Comparison of ENCODE assay signal across 22 cellular contexts in the genomic region with DNA sequence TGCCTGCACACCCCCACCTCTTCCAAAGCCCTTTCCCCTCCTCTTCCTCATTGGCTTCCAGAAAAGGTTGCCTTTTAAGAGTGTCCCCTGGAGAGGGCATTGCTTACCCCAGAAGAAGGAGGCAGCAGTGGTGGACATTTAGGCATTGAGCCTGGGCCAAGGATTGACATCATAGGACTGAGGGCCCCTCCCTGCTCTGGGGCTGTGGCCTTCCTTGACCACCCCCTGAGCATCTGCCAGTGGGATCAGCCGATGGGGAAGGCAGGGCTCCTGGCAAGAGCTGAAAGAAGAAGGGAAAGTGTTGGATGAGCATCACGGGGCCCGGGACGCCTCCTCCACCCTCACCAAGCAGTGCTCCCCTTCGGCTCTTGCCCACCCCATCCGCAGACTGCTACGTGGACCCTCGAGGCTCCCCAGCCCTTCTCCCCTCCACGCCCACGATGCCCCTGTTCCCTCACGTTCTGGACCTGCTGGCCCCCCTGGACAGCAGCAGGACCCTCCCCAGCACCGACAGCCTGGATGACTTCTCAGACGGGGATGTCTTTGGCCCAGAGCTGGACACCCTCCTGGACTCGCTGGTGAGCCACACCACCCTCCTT. TPM values are rescaled to one million over a fixed set of nuclear protein-coding genes. Genes with fewer than 3 reads are reported as not detected.
DNase-seq lines count a peak whose midpoint lies in the region; ATAC-seq, FAIRE-seq and TF ChIP-seq lines count a peak whose summit lies in the region.
"Had no signal": no experiment of that assay in that cellular context is flagged by ENCODE, and none has a peak within 500 bp of the region (broad histone marks: within the 10 kb centered on the region; RNA-seq: fewer than 3 reads in every experiment).

No MANE protein-coding gene starts in this region.

- peaks cover 0 to 8% (median 0%) of the 10 kb centered on the region in 4 experiments; a peak in 2 of 7 replicates for H3K4me1 ChIP-seq in H1 (replicated peaks in 1 of 4; ENCODE audit: control insufficient read depth in 3 of 4, insufficient read depth in 4 of 4, low read length in 3 of 4)
- peaks cover 19% of the 10 kb centered on the region for H3K4me1 ChIP-seq in mesenchymal stem cell (ENCODE audit: control insufficient read depth, insufficient read depth, low read depth, low read length)
- H3K4me1 ChIP-seq in neural progenitor cell: no peaks in the 10 kb centered on the region
- H3K4me1 ChIP-seq: A549 had no signal

- ATAC-seq in activated naive CD8-positive, alpha-beta T cell treated with anti-CD3 and anti-CD28 coated beads, Interleukin-2, amount 10 ng/mL, durations not matched to agents 7 days and 5 days (ENCODE audit: low read depth): no peak
- ATAC-seq in activated naive CD8-positive, alpha-beta T cell treated with anti-CD3 and anti-CD28 coated beads, Interleukin-2, amount 50 U/mL, for 24 hours: no peak
- ATAC-seq in HG02571 (IDR thresholded peaks at IDR 0.05; ENCODE audit: unreplicated experiment) (no peak), SK-N-SH treated with all-trans-retinoic acid at 6 μM for 48 hours (no peak), HG03521 (IDR thresholded peaks at IDR 0.05; ENCODE audit: unreplicated experiment) (no peak)
- ATAC-seq: A549 had no signal

- TF ChIP-seq POLR2A in H1 (IDR thresholded peaks at IDR 0.05; ENCODE audit: control extremely low read depth in 1 of 2, low read depth in 2 of 2, low read length in 2 of 2): no peak

- H3K23ac ChIP-seq in H1 (ENCODE audit: insufficient read length): no peak overlapping the region
- no peak overlapping the region for H3K23ac ChIP-seq in mesenchymal stem cell (ENCODE audit: low read length in 2 of 2)

- H2BK120ac ChIP-seq in H1 (replicated peaks; ENCODE audit: low read depth, low read length) (no peak overlapping the region), mesenchymal stem cell (ENCODE audit: low read depth, low read length) (no peak overlapping the region)

- H3K27me3 ChIP-seq in H1 (replicated peaks in 1 of 4; ENCODE audit: control insufficient read depth in 3 of 4, extremely low read depth in 1 of 4, insufficient read depth in 3 of 4, low read length in 3 of 4) (no peaks in the 10 kb centered on the region), mesenchymal stem cell (ENCODE audit: control insufficient read depth in 1 of 2, insufficient read depth in 1 of 2, low read length in 2 of 2) (no peaks in the 10 kb centered on the region), neural progenitor cell (no peaks in the 10 kb centered on the region)
- H3K27me3 ChIP-seq: BE2C had no signal

- no peak for TF ChIP-seq CTCF in H1 (IDR thresholded peaks at IDR 0.05; ENCODE audit: control extremely low read depth in 1 of 3, insufficient read depth in 1 of 3, low read depth in 1 of 3, low read length in 3 of 3)
- no peak for TF ChIP-seq CTCF in neural progenitor cell (IDR thresholded peaks at IDR 0.05)

- WGBS in H1 (ENCODE audit: extremely low coverage in 1 of 2, insufficient coverage in 1 of 2, insufficient read length in 1 of 2, insufficient replicate concordance in 2 of 2, low coverage in 1 of 2, low lambda C conversion rate in 2 of 2, missing lambda C conversion rate in 1 of 2), 2 experiments: 94% methylated on average over 13 of the region's 14 CpGs; no CpG with 5 or more reads in 1 of the 2 experiments
- 95% methylated on average over 13 of the region's 14 CpGs for WGBS in mesenchymal stem cell

- H2AFZ ChIP-seq in H1 (ENCODE audit: low read length) (no peak overlapping the region), mesenchymal stem cell (ENCODE audit: low read depth, low read length) (no peak overlapping the region), neural progenitor cell (replicated peaks) (no peak overlapping the region)

- H3K9me3 ChIP-seq in H1 (ENCODE audit: insufficient read depth in 2 of 2, low read depth in 1 of 2, low read length in 1 of 2): no peaks in the 10 kb centered on the region
- H3K9me3 ChIP-seq in mesenchymal stem cell (ENCODE audit: control insufficient read depth, low read length): no peaks in the 10 kb centered on the region
- no peaks in the 10 kb centered on the region for H3K9me3 ChIP-seq in neural progenitor cell (ENCODE audit: low read depth)
- H3K9me3 ChIP-seq: A549, BE2C had no signal

- H3K79me2 ChIP-seq in H1 (ENCODE audit: control insufficient read depth in 1 of 2, insufficient read depth in 2 of 2, low read length in 2 of 2) (no peaks in the 10 kb centered on the region), neural progenitor cell (ENCODE audit: low read depth) (no peaks in the 10 kb centered on the region)

- H3K27ac ChIP-seq in H1 (ENCODE audit: low read depth, low read length) (no peak overlapping the region), mesenchymal stem cell (ENCODE audit: low read length, poor library complexity, severe bottlenecking) (no peak overlapping the region), neural progenitor cell (no peak overlapping the region)
- H3K27ac ChIP-seq: A549, SK-N-MC had no signal

- peaks cover 4% of the 10 kb centered on the region for H3K36me3 Mint-ChIP-seq in activated naive CD8-positive, alpha-beta T cell treated with anti-CD3 and anti-CD28 coated beads, Interleukin-2, amount 10 ng/mL, durations not matched to agents 7 days and 5 days
- peaks cover 14% of the 10 kb centered on the region for H3K36me3 Mint-ChIP-seq in activated naive CD8-positive, alpha-beta T cell treated with anti-CD3 and anti-CD28 coated beads, Interleukin-2, amount 50 U/mL, for 24 hours (ENCODE audit: low read depth)
- H3K36me3 Mint-ChIP-seq in neural progenitor cell: peaks cover 12% of the 10 kb centered on the region

- POLR2A ChIA-PET in activated naive CD8-positive, alpha-beta T cell treated with anti-CD3 and anti-CD28 coated beads, Interleukin-2, amount 10 ng/mL, durations not matched to agents 7 days and 5 days (lab: Charles Lee): interaction anchor here (0.6 kb wide), 1 partner anchor 10 kb away, joined by 3 read pairs; no protein-coding TSS in a partner anchor
- POLR2A ChIA-PET in H1 (lab: Charles Lee; ENCODE audit: partially characterized antibody): interaction anchor here (0.7 to 1.3 kb wide), 3 partner anchors 22 to 57 kb away, joined by 3 read pairs; no protein-coding TSS in a partner anchor

- no peak overlapping the region for H3K4me3 ChIP-seq in H1 (ENCODE audit: extremely low read depth in 1 of 4, insufficient read depth in 2 of 4, low read depth in 3 of 4, low read length in 4 of 4)
- H3K4me3 ChIP-seq in mesenchymal stem cell (ENCODE audit: insufficient read depth in 1 of 2, low read depth in 1 of 2, low read length in 2 of 2): no peak overlapping the region
- H3K4me3 ChIP-seq in neural progenitor cell: no peak overlapping the region
- H3K4me3 ChIP-seq: A549, SK-N-MC had no signal

- no peak overlapping the region for H3K18ac ChIP-seq in H1 (ENCODE audit: extremely low read depth, low read length)
- no peak overlapping the region for H3K18ac ChIP-seq in mesenchymal stem cell (ENCODE audit: low read depth in 1 of 2, low read length in 2 of 2)

- H3K79me1 ChIP-seq in H1 (ENCODE audit: low read depth, low read length) (no peaks in the 10 kb centered on the region), mesenchymal stem cell (replicated peaks; ENCODE audit: low read length, poor library complexity, severe bottlenecking) (peaks cover 11% of the 10 kb centered on the region)

- no peak for TF ChIP-seq RAD21 in H1 (IDR thresholded peaks at IDR 0.05 in 1 of 2, conservative IDR thresholded peaks at IDR 0.05 in 1 of 2; ENCODE audit: low read depth in 2 of 2, low read length in 2 of 2)

- H2BK15ac ChIP-seq in H1 (ENCODE audit: low read length) (no peak overlapping the region), mesenchymal stem cell (ENCODE audit: low read depth, poor library complexity, severe bottlenecking) (no peak overlapping the region)

- H3K14ac ChIP-seq in H1 (ENCODE audit: insufficient read length): no peak overlapping the region
- H3K14ac ChIP-seq in mesenchymal stem cell (ENCODE audit: low read length in 2 of 2): no peak overlapping the region

- H2AK5ac ChIP-seq in H1 (ENCODE audit: low read depth, low read length): no peak overlapping the region
- no peak overlapping the region for H2AK5ac ChIP-seq in mesenchymal stem cell (ENCODE audit: low read length, severe bottlenecking)

- H2BK12ac ChIP-seq in H1 (ENCODE audit: low read depth, low read length): no peak overlapping the region
- H2BK12ac ChIP-seq in mesenchymal stem cell (ENCODE audit: low read length in 2 of 2): no peak overlapping the region

- no peak for TF ChIP-seq EP300 in H1 (IDR thresholded peaks at IDR 0.05; ENCODE audit: borderline replicate concordance in 1 of 2, low read depth in 2 of 2, low read length in 2 of 2)

- DNase-seq in activated naive CD8-positive, alpha-beta T cell treated with anti-CD3 and anti-CD28 coated beads, Interleukin-2, amount 10 ng/mL, durations not matched to agents 7 days and 5 days: no peak
- DNase-seq in activated naive CD8-positive, alpha-beta T cell treated with anti-CD3 and anti-CD28 coated beads, Interleukin-2, amount 50 U/mL, for 24 hours: no peak
- DNase-seq in H1 (ENCODE audit: low read depth in 1 of 2, low spot score in 2 of 2) (no peak), mesenchymal stem cell (no peak), neural progenitor cell (ENCODE audit: low spot score) (no peak)
- DNase-seq: BE2C; CD4-positive, CD25-positive, alpha-beta regulatory T cell; COR-L47; Kasumi-1; NCI-H1694 treated with DMSO at 0.1 percent for 48 hours; NCI-H2081 treated with DMSO at 0.1 percent for 48 hours; NCI-H2171 treated with DMSO at 0.1 percent for 48 hours; NCI-H526 treated with DMSO at 0.1 percent for 48 hours; OCI-M1; SHP77 had no signal

- peaks cover 0 to 2% of the 10 kb centered on the region in 2 experiments for H4K20me1 ChIP-seq in H1 (replicated peaks in 1 of 2; ENCODE audit: control insufficient read depth in 1 of 2, insufficient read depth in 2 of 2, low read length in 2 of 2)
- no peaks in the 10 kb centered on the region for H4K20me1 ChIP-seq in neural progenitor cell (ENCODE audit: low read depth)

- H3K4me3 Mint-ChIP-seq in activated naive CD8-positive, alpha-beta T cell treated with anti-CD3 and anti-CD28 coated beads, Interleukin-2, amount 10 ng/mL, durations not matched to agents 7 days and 5 days: no peak overlapping the region
- H3K4me3 Mint-ChIP-seq in activated naive CD8-positive, alpha-beta T cell treated with anti-CD3 and anti-CD28 coated beads, Interleukin-2, amount 50 U/mL, for 24 hours: no peak overlapping the region
- H3K4me3 Mint-ChIP-seq in neural progenitor cell: no peak overlapping the region
- H3K4me3 Mint-ChIP-seq: CD4-positive, CD25-positive, alpha-beta regulatory T cell had no signal

- H3K27me3 Mint-ChIP-seq in activated naive CD8-positive, alpha-beta T cell treated with anti-CD3 and anti-CD28 coated beads, Interleukin-2, amount 10 ng/mL, durations not matched to agents 7 days and 5 days: no peaks in the 10 kb centered on the region
- no peaks in the 10 kb centered on the region for H3K27me3 Mint-ChIP-seq in activated naive CD8-positive, alpha-beta T cell treated with anti-CD3 and anti-CD28 coated beads, Interleukin-2, amount 50 U/mL, for 24 hours
- peaks cover 2% of the 10 kb centered on the region for H3K27me3 Mint-ChIP-seq in neural progenitor cell (ENCODE audit: insufficient read depth, low read depth)
- H3K27me3 Mint-ChIP-seq: CD4-positive, CD25-positive, alpha-beta regulatory T cell had no signal

- H4K91ac ChIP-seq in H1 (replicated peaks; ENCODE audit: insufficient read length, low read length) (no peak overlapping the region), mesenchymal stem cell (ENCODE audit: low read length) (no peak overlapping the region)

- H3K56ac ChIP-seq in H1 (replicated peaks; ENCODE audit: insufficient read length, low read depth, low read length): no peak overlapping the region

- no peak overlapping the region for H2BK5ac ChIP-seq in H1 (ENCODE audit: low read depth, low read length)
- H2BK5ac ChIP-seq in mesenchymal stem cell (ENCODE audit: low read depth, low read length, poor library complexity, severe bottlenecking): no peak overlapping the region

- peaks cover 11% of the 10 kb centered on the region for H3K4me1 Mint-ChIP-seq in activated naive CD8-positive, alpha-beta T cell treated with anti-CD3 and anti-CD28 coated beads, Interleukin-2, amount 10 ng/mL, durations not matched to agents 7 days and 5 days
- H3K4me1 Mint-ChIP-seq in activated naive CD8-positive, alpha-beta T cell treated with anti-CD3 and anti-CD28 coated beads, Interleukin-2, amount 50 U/mL, for 24 hours: peaks cover 5% of the 10 kb centered on the region
- no peaks in the 10 kb centered on the region for H3K4me1 Mint-ChIP-seq in neural progenitor cell

- FAIRE-seq in H1 (lab: Jason Lieb, UNC): no peak
- FAIRE-seq: A549, GM12892, GM18507 had no signal

- peak overlapping the region; percentile 41; the same call in 1 of the 2 replicates for H4K8ac ChIP-seq in H1 (ENCODE audit: extremely low read depth, insufficient read depth, low read length)
- H4K8ac ChIP-seq in mesenchymal stem cell (ENCODE audit: low read length): no peak overlapping the region

- no peak overlapping the region for H3K4me2 ChIP-seq in H1 (ENCODE audit: insufficient read depth in 1 of 2, low read depth in 2 of 2, low read length in 2 of 2)
- H3K4me2 ChIP-seq in mesenchymal stem cell (ENCODE audit: low read length, poor library complexity, severe bottlenecking): no peak overlapping the region
- no peak overlapping the region for H3K4me2 ChIP-seq in neural progenitor cell
- H3K4me2 ChIP-seq: A549 had no signal

- CTCF ChIA-PET in H1 (lab: Charles Lee; ENCODE audit: partially characterized antibody): no interaction called here

- H4K5ac ChIP-seq in H1 (ENCODE audit: insufficient read length, low read depth, low read length): no peak overlapping the region

- H3K36me3 ChIP-seq in H1 (ENCODE audit: control insufficient read depth in 2 of 4, insufficient read depth in 4 of 4, low read length in 3 of 4): peaks cover 4 to 18% (median 9%) of the 10 kb centered on the region in 4 experiments; a peak in 7 of 8 replicates
- H3K36me3 ChIP-seq in mesenchymal stem cell (ENCODE audit: control insufficient read depth in 1 of 2, insufficient read depth in 2 of 2, low read depth in 1 of 2, low read length in 2 of 2): peaks cover 73 to 85% of the 10 kb centered on the region in 2 experiments
- H3K36me3 ChIP-seq in neural progenitor cell: no peaks in the 10 kb centered on the region

- peak overlapping the region; percentile 64 for H3K27ac Mint-ChIP-seq in activated naive CD8-positive, alpha-beta T cell treated with anti-CD3 and anti-CD28 coated beads, Interleukin-2, amount 10 ng/mL, durations not matched to agents 7 days and 5 days
- no peak overlapping the region for H3K27ac Mint-ChIP-seq in activated naive CD8-positive, alpha-beta T cell treated with anti-CD3 and anti-CD28 coated beads, Interleukin-2, amount 50 U/mL, for 24 hours
- no peak overlapping the region for H3K27ac Mint-ChIP-seq in neural progenitor cell

- H3K9ac ChIP-seq in H1 (replicated peaks in 1 of 4; ENCODE audit: extremely low read depth in 1 of 4, low read depth in 3 of 4, low read length in 3 of 4): no peak overlapping the region
- H3K9ac ChIP-seq in mesenchymal stem cell (ENCODE audit: low read length): peak overlapping the region; percentile 21
- no peak overlapping the region for H3K9ac ChIP-seq in neural progenitor cell

- no peak overlapping the region for H3K4ac ChIP-seq in H1 (replicated peaks; ENCODE audit: insufficient read length, low read depth, low read length)
- no peak overlapping the region for H3K4ac ChIP-seq in mesenchymal stem cell (ENCODE audit: low read depth in 1 of 2, low read length in 2 of 2)

- no peaks in the 10 kb centered on the region for H3K23me2 ChIP-seq in H1 (ENCODE audit: low read depth, low read length)

- H3K9me3 Mint-ChIP-seq in activated naive CD8-positive, alpha-beta T cell treated with anti-CD3 and anti-CD28 coated beads, Interleukin-2, amount 10 ng/mL, durations not matched to agents 7 days and 5 days: no peaks in the 10 kb centered on the region
- H3K9me3 Mint-ChIP-seq in activated naive CD8-positive, alpha-beta T cell treated with anti-CD3 and anti-CD28 coated beads, Interleukin-2, amount 50 U/mL, for 24 hours: no peaks in the 10 kb centered on the region
- H3K9me3 Mint-ChIP-seq in neural progenitor cell: no peaks in the 10 kb centered on the region
- H3K9me3 Mint-ChIP-seq: CD4-positive, CD25-positive, alpha-beta regulatory T cell had no signal

- no peaks in the 10 kb centered on the region for H3F3A ChIP-seq in neural progenitor cell (ENCODE audit: low read depth)

- no peak overlapping the region for H2BK20ac ChIP-seq in H1 (ENCODE audit: low read length)

RNA-seq across cellular contexts. Expression of gene ZC3H7B, which starts 37.4 kb away (rescaled TPM):
- total RNA-seq in activated naive CD8-positive, alpha-beta T cell treated with anti-CD3 and anti-CD28 coated beads, Interleukin-2, amount 10 ng/mL, durations not matched to agents 7 days and 5 days: 10 to 100 TPM; 49.0 to 51.3 TPM
- 77.3 and 78.6 TPM in 2 replicates for total RNA-seq in H1 (2021; fragmentation: NEBNext Ultra II Directional; extraction: Animal tissue kit (Norgen Biotek cat#: 25700))
- polyA plus RNA-seq in H1 (2011; rRNA removed): 35.5 and 57.5 TPM in 2 replicates
- polyA plus RNA-seq in H1 (2011; cell fraction: cytosol; rRNA removed): 42.1 TPM
- 87.3 TPM for polyA plus RNA-seq in H1 (2011; cell fraction: nucleus; rRNA removed)
- 41.9 to 56.5 TPM (median 51.0 TPM) in 4 replicates for polyA plus RNA-seq in H1 (2012, experiment 1 of 2)
- 38.4 TPM for polyA plus RNA-seq in H1 (2012, experiment 2 of 2)
- polyA plus RNA-seq in H1 (2013, experiment 1 of 2): 30.2 TPM
- polyA plus RNA-seq in H1 (2013, experiment 2 of 2): 29.2 TPM
- polyA minus RNA-seq in H1 (2011; rRNA and poly(A)+ RNA removed): 29.4 and 36.8 TPM in 2 replicates
- 33.5 TPM for polyA minus RNA-seq in H1 (2011; cell fraction: cytosol; rRNA and poly(A)+ RNA removed)
- 25.9 TPM for polyA minus RNA-seq in H1 (2011; cell fraction: nucleus; rRNA and poly(A)+ RNA removed)
- 47.1 TPM for polyA plus RNA-seq in mesenchymal stem cell (2013, experiment 1 of 2)
- polyA plus RNA-seq in mesenchymal stem cell (2013, experiment 2 of 2): 47.2 TPM
- 25.8 and 56.3 TPM in 2 replicates for total RNA-seq in neural progenitor cell (ENCODE audit: low replicate concordance)

RNA-seq across cellular contexts. Expression of gene TEF, which starts 43.0 kb away (rescaled TPM):
- 1 to 10 TPM; 3.6 to 4.0 TPM for total RNA-seq in activated naive CD8-positive, alpha-beta T cell treated with anti-CD3 and anti-CD28 coated beads, Interleukin-2, amount 10 ng/mL, durations not matched to agents 7 days and 5 days
- total RNA-seq in H1 (2021; fragmentation: NEBNext Ultra II Directional; extraction: Animal tissue kit (Norgen Biotek cat#: 25700)): 7.4 and 8.9 TPM in 2 replicates
- 9.0 and 14.3 TPM in 2 replicates for polyA plus RNA-seq in H1 (2011; rRNA removed)
- 15.4 TPM for polyA plus RNA-seq in H1 (2011; cell fraction: cytosol; rRNA removed)
- 16.9 TPM for polyA plus RNA-seq in H1 (2011; cell fraction: nucleus; rRNA removed)
- 4.2 to 9.7 TPM (median 7.2 TPM) in 4 replicates for polyA plus RNA-seq in H1 (2012, experiment 1 of 2)
- polyA plus RNA-seq in H1 (2012, experiment 2 of 2): 6.6 TPM
- 3.7 TPM for polyA plus RNA-seq in H1 (2013, experiment 1 of 2)
- polyA plus RNA-seq in H1 (2013, experiment 2 of 2): 2.6 TPM
- polyA minus RNA-seq in H1 (2011; rRNA and poly(A)+ RNA removed): 22.9 and 32.1 TPM in 2 replicates
- 7.9 TPM for polyA minus RNA-seq in H1 (2011; cell fraction: cytosol; rRNA and poly(A)+ RNA removed)
- polyA minus RNA-seq in H1 (2011; cell fraction: nucleus; rRNA and poly(A)+ RNA removed): 5.2 TPM
- 2.1 TPM for polyA plus RNA-seq in mesenchymal stem cell (2013, experiment 1 of 2)
- polyA plus RNA-seq in mesenchymal stem cell (2013, experiment 2 of 2): 2.5 TPM
- total RNA-seq in neural progenitor cell (ENCODE audit: low replicate concordance): 11.0 and 17.2 TPM in 2 replicates

RNA-seq across cellular contexts. Expression of gene RANGAP1, which starts 52.7 kb away (rescaled TPM):
- total RNA-seq in activated naive CD8-positive, alpha-beta T cell treated with anti-CD3 and anti-CD28 coated beads, Interleukin-2, amount 10 ng/mL, durations not matched to agents 7 days and 5 days: 10 to 100 TPM; 93.6 to 98.3 TPM
- 171 and 176 TPM in 2 replicates for total RNA-seq in H1 (2021; fragmentation: NEBNext Ultra II Directional; extraction: Animal tissue kit (Norgen Biotek cat#: 25700))
- 121 and 190 TPM in 2 replicates for polyA plus RNA-seq in H1 (2011; rRNA removed)
- 168 TPM for polyA plus RNA-seq in H1 (2011; cell fraction: cytosol; rRNA removed)
- polyA plus RNA-seq in H1 (2011; cell fraction: nucleus; rRNA removed): 215 TPM
- polyA plus RNA-seq in H1 (2012, experiment 1 of 2): 115 to 161 TPM (median 143 TPM) in 4 replicates
- polyA plus RNA-seq in H1 (2012, experiment 2 of 2): 150 TPM
- 62.4 TPM for polyA plus RNA-seq in H1 (2013, experiment 1 of 2)
- polyA plus RNA-seq in H1 (2013, experiment 2 of 2): 60.5 TPM
- polyA minus RNA-seq in H1 (2011; rRNA and poly(A)+ RNA removed): 105 and 127 TPM in 2 replicates
- polyA minus RNA-seq in H1 (2011; cell fraction: cytosol; rRNA and poly(A)+ RNA removed): 88.7 TPM
- polyA minus RNA-seq in H1 (2011; cell fraction: nucleus; rRNA and poly(A)+ RNA removed): 64.5 TPM
- 28.1 TPM for polyA plus RNA-seq in mesenchymal stem cell (2013, experiment 1 of 2)
- 27.9 TPM for polyA plus RNA-seq in mesenchymal stem cell (2013, experiment 2 of 2)
- 53.4 and 114 TPM in 2 replicates for total RNA-seq in neural progenitor cell (ENCODE audit: low replicate concordance)
